ENCODE assay signal across 16 cellular contexts in the genomic region with DNA sequence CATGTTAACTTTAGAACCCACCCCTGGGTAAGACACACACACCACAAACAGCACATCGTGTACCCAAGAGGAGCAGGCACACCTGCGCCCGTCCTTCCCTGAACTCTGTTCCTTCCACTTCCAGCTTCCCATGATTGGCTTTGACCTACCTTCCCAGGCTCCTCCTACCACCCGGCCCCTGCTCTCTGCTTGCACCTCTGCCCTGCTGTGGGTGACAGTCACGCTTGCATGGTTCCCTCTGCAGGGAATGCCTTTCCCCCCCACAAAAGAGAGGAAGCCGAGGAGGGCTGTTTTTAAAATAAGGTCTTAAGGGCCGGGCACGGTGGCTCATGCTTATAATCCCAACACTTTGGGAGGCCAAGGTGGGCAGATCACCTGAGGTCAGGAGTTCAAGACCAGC.
"Had no signal": no experiment of that assay in that cellular context is flagged by ENCODE, and none has a peak within 500 bp of the region (broad histone marks: within the 10 kb centered on the region; RNA-seq: fewer than 3 reads in every experiment).

No MANE protein-coding gene starts in this region.

- H3K9me3 ChIP-seq: heart right ventricle, ovary had no signal

- ATAC-seq: naive thymus-derived CD4-positive, alpha-beta T cell; right cardiac atrium had no signal

- H3K27me3 ChIP-seq: dorsolateral prefrontal cortex, heart right ventricle, ovary had no signal

- H3K27ac ChIP-seq: dorsolateral prefrontal cortex, heart right ventricle, ovary had no signal

- FAIRE-seq: frontal cortex, islet of Langerhans had no signal

- H3K27me3 Mint-ChIP-seq: naive thymus-derived CD4-positive, alpha-beta T cell; progenitor cell of endocrine pancreas had no signal

- H3K36me3 ChIP-seq: ovary had no signal

- H3K4me3 ChIP-seq: dorsolateral prefrontal cortex, heart right ventricle, ovary had no signal

- DNase-seq: cortex of kidney; effector CD8-positive, alpha-beta T cell; heart right ventricle; hypothalamus; kidney glomerular epithelial cell; naive thymus-derived CD4-positive, alpha-beta T cell; nucleus accumbens; right cardiac atrium; stimulated activated CD4-positive, alpha-beta T cell treated with anti-CD3 and anti-CD28 coated beads, Interleukin-4, amount 100 ng/mL, for 1 hour; stimulated activated CD8-positive, alpha-beta memory T cell treated with anti-CD3 and anti-CD28 coated beads, Interleukin-4, amount 100 ng/mL, for 48 hours; stimulated activated naive CD4-positive, alpha-beta T cell had no signal

- H3K27ac Mint-ChIP-seq: progenitor cell of endocrine pancreas had no signal

- H3K4me3 Mint-ChIP-seq: naive thymus-derived CD4-positive, alpha-beta T cell had no signal
